In genomic region chr2:27071990-27072830, GRCh38 we compare ENCODE assay signal across 8 cellular contexts. TPM values are rescaled to one million over a fixed set of nuclear protein-coding genes. Genes with fewer than 3 reads are reported as not detected.
DNase-seq lines count a peak whose midpoint lies in the region; ATAC-seq and TF ChIP-seq lines count a peak whose summit lies in the region.

No MANE protein-coding gene starts in this region.

- no peaks in the 10 kb centered on the region; the same call in 1 of the 2 replicates for H4K20me1 ChIP-seq in Karpas-422 (ENCODE audit: insufficient read depth, low read depth, low read length)

- H2AFZ ChIP-seq in Karpas-422 (ENCODE audit: low read length) = peak overlapping the region; percentile 43; the same call in 1 of the 2 replicates

- H3K27ac ChIP-seq in Karpas-422 (ENCODE audit: low read length) (no peak overlapping the region), skin epidermis (peak overlapping the region in 20 of 21 experiments; percentile 78 to 96 (median 92))

- H3K36me3 ChIP-seq in BE2C (peaks cover 20% of the 10 kb centered on the region), Karpas-422 (ENCODE audit: insufficient read depth, low read length) (peaks cover 19% of the 10 kb centered on the region; the same call in 1 of the 2 replicates)

- DNase-seq in BE2C = peak; percentile 71
- no peak for DNase-seq in Karpas-422
- DNase-seq in anterior cingulate cortex (lab: John Stamatoyannopoulos, UW) = peak in 32 of 58 donors; percentile 9 to 63 (median 39)
- no peak for DNase-seq in SW 1271 (lab: John Stamatoyannopoulos, UW)

- no peaks in the 10 kb centered on the region for H3K9me3 ChIP-seq in BE2C
- H3K9me3 ChIP-seq in Karpas-422 (ENCODE audit: low read length) = no peaks in the 10 kb centered on the region
- H3K9me3 ChIP-seq in iPS-18c (ENCODE audit: control insufficient read depth, insufficient read depth, low read length) = no peaks in the 10 kb centered on the region

- H3K4me2 ChIP-seq in Karpas-422 (ENCODE audit: low read depth, low read length, poor library complexity, severe bottlenecking) = peak overlapping the region; percentile 93

- no peaks in the 10 kb centered on the region for H3K9me2 ChIP-seq in Karpas-422 (replicated peaks; ENCODE audit: insufficient read depth, low read length)

- ATAC-seq in GM19395 (IDR thresholded peaks at IDR 0.05; ENCODE audit: unreplicated experiment) (peak; percentile 26), GM19324 (IDR thresholded peaks at IDR 0.05; ENCODE audit: low FRiP score, unreplicated experiment) (no peak)

- H3K4me3 ChIP-seq in BE2C (ENCODE audit: low read depth, low read length) (peak overlapping the region; percentile 73), Karpas-422 (ENCODE audit: low read length) (peak overlapping the region; percentile 73), iPS-18c (ENCODE audit: insufficient read depth, low read depth, low read length) (peak overlapping the region; percentile 84), skin epidermis (peak overlapping the region; percentile 62 to 98 (median 86))

- TF ChIP-seq CTCF in BE2C (IDR thresholded peaks at IDR 0.05; ENCODE audit: low read depth, low read length) = no peak

- peaks cover 30% of the 10 kb centered on the region for H3K79me2 ChIP-seq in Karpas-422 (ENCODE audit: low read length)

- peak overlapping the region; percentile 74 for H3K9ac ChIP-seq in Karpas-422 (ENCODE audit: low read length)

- H3K27me3 ChIP-seq in BE2C = no peaks in the 10 kb centered on the region
- H3K27me3 ChIP-seq in Karpas-422 (ENCODE audit: low read length) = no peaks in the 10 kb centered on the region

- H3K4me1 ChIP-seq in BE2C (peaks cover 29% of the 10 kb centered on the region), Karpas-422 (ENCODE audit: low read length) (peaks cover 36% of the 10 kb centered on the region)

RNA-seq across cellular contexts. Expression of gene OST4, which starts 0.8 kb away (rescaled TPM):
- polyA plus RNA-seq in BE2C (2012; ENCODE audit: insufficient read depth, insufficient read length, low read depth) = 1,823 TPM
- 201 and 402 TPM in 2 replicates for total RNA-seq in Karpas-422 (2014; rRNA removed; shearing (Covaris generic); ENCODE audit: low replicate concordance)

RNA-seq across cellular contexts. Expression of gene EMILIN1, which starts 6.2 kb away (rescaled TPM):
- 295 TPM for polyA plus RNA-seq in BE2C (2012; ENCODE audit: insufficient read depth, insufficient read length, low read depth)
- total RNA-seq in Karpas-422 (2014; rRNA removed; shearing (Covaris generic); ENCODE audit: low replicate concordance) = 0.47 TPM in 1 of 2 replicates, not detected in the other

RNA-seq across cellular contexts. Expression of gene KHK, which starts 14.4 kb away (rescaled TPM):
- 9.2 TPM for polyA plus RNA-seq in BE2C (2012; ENCODE audit: insufficient read depth, insufficient read length, low read depth)
- total RNA-seq in Karpas-422 (2014; rRNA removed; shearing (Covaris generic); ENCODE audit: low replicate concordance) = 3.5 and 4.1 TPM in 2 replicates

RNA-seq across cellular contexts. Expression of gene AGBL5, which starts 20.7 kb away (rescaled TPM):
- 40.9 TPM for polyA plus RNA-seq in BE2C (2012; ENCODE audit: insufficient read depth, insufficient read length, low read depth)
- 30.0 and 35.7 TPM in 2 replicates for total RNA-seq in Karpas-422 (2014; rRNA removed; shearing (Covaris generic); ENCODE audit: low replicate concordance)

RNA-seq across cellular contexts. Expression of gene TMEM214, which starts 39.4 kb away (rescaled TPM):
- 78.9 TPM for polyA plus RNA-seq in BE2C (2012; ENCODE audit: insufficient read depth, insufficient read length, low read depth)
- total RNA-seq in Karpas-422 (2014; rRNA removed; shearing (Covaris generic); ENCODE audit: low replicate concordance) = 20.8 and 31.8 TPM in 2 replicates

Comparison
In these comparisons a context has a peak if more than half of its experiments do, and no peak if none do; other contexts are left out.
1. DNase-seq: peak in BE2C (single experiment) and anterior cingulate cortex (32 of 58); none in Karpas-422 (single experiment) and SW 1271 (0 of 2).
2. Peak in every context shown above with its lines, with median percentiles within 50 percentile points of each other: H3K4me3 ChIP-seq.